ENCODE assay signal across 9 cellular contexts in the genomic region with DNA sequence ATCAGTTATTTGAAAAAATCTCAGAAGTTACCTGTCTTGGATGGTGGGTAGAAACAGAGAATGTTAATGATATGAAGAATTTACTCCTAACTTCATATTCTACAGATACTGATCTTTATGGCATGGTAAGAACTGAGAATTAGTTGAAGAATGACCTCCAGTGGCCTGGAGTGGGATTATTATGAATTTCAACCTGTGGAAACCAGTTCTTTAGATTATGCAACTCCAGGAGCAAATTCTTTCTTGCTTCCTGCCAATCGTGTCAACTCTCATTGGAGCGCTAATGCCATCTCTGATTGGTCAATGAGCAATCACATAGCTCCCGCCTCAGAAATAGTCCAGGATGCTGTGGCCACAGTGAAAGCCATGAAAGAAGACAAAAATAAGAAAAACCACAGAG. TPM values are rescaled to one million over a fixed set of nuclear protein-coding genes. Genes with fewer than 3 reads are reported as not detected.
DNase-seq lines count a peak whose midpoint lies in the region; ATAC-seq, FAIRE-seq and TF ChIP-seq lines count a peak whose summit lies in the region.
"Had no signal": no experiment of that assay in that cellular context is flagged by ENCODE, and none has a peak within 500 bp of the region (broad histone marks: within the 10 kb centered on the region; RNA-seq: fewer than 3 reads in every experiment).

No MANE protein-coding gene starts in this region.

- H3K4me2 ChIP-seq in MM.1S (ENCODE audit: low read depth, low read length) (0 out of 2 replicates have a peak overlapping the region, but pooled peaks have one; percentile 12), astrocyte (ENCODE audit: low read length) (no peak overlapping the region)

- intact Hi-C loops in right lobe of liver (cut with DNase I), result no loop called here

- H3K27ac ChIP-seq in MM.1S (ENCODE audit: low read length), result peak overlapping the region; percentile 14; the same call in 1 of the 2 replicates
- no peak overlapping the region for H3K27ac ChIP-seq in astrocyte (ENCODE audit: low read depth, low read length)
- no peak overlapping the region for H3K27ac ChIP-seq in right lobe of liver
- H3K27ac ChIP-seq: SK-N-MC had no signal

- no peaks in the 10 kb centered on the region for H3K36me3 ChIP-seq in MM.1S (replicated peaks; ENCODE audit: insufficient read depth, low read length)
- H3K36me3 ChIP-seq in astrocyte (ENCODE audit: insufficient read depth, low read length), result no peaks in the 10 kb centered on the region
- no peaks in the 10 kb centered on the region for H3K36me3 ChIP-seq in right lobe of liver

- peaks cover 8% of the 10 kb centered on the region; the same call in 1 of the 2 replicates for H3F3A ChIP-seq in MM.1S (ENCODE audit: insufficient read depth, low read length)

- DNase-seq in NCI-H1417 (lab: John Stamatoyannopoulos, UW) (peak; percentile 25 to 76 (median 41)), NCI-H1417 treated with DMSO at 0.1 percent for 48 hours (lab: John Stamatoyannopoulos, UW) (no peak), MM.1S (no peak), astrocyte (ENCODE audit: low read depth) (peak; percentile 12), right lobe of liver (no peak)

- no peaks in the 10 kb centered on the region for H3K9me2 ChIP-seq in MM.1S (replicated peaks; ENCODE audit: insufficient read depth, low read length)

- no peak overlapping the region for H3K4me3 ChIP-seq in MM.1S (ENCODE audit: low read length)
- no peak overlapping the region for H3K4me3 ChIP-seq in astrocyte (ENCODE audit: insufficient read depth, low read depth, low read length)
- H3K4me3 ChIP-seq in right lobe of liver, result no peak overlapping the region
- H3K4me3 ChIP-seq: SK-N-MC had no signal

- TF ChIP-seq POLR2A in right lobe of liver (IDR thresholded peaks at IDR 0.05), result no peak

- H3K27me3 ChIP-seq in MM.1S (replicated peaks; ENCODE audit: insufficient read depth, low read length) (no peaks in the 10 kb centered on the region), astrocyte (ENCODE audit: insufficient read depth, low read length) (no peaks in the 10 kb centered on the region), right lobe of liver (no peaks in the 10 kb centered on the region)

- peaks cover 11% of the 10 kb centered on the region for H3K36me3 Mint-ChIP-seq in astrocyte (ENCODE audit: low read depth, unreplicated experiment)

- peak; percentile 34 for TF ChIP-seq CTCF in MM.1S (IDR thresholded peaks at IDR 0.05; ENCODE audit: low read length)
- TF ChIP-seq CTCF in astrocyte (IDR thresholded peaks at IDR 0.05; ENCODE audit: insufficient read depth, low read depth, low read length), result no peak
- TF ChIP-seq CTCF in right lobe of liver (IDR thresholded peaks at IDR 0.05), result peak; percentile 36 to 72 (median 52)

- 14% methylated on average over 3 of the region's 3 CpGs for WGBS in right lobe of liver (ENCODE audit: insufficient coverage, low coverage, low lambda C conversion rate, missing lambda C conversion rate)

- ATAC-seq in right lobe of liver (peak; percentile 90 to 98 (median 97)), HG03175 (IDR thresholded peaks at IDR 0.05; ENCODE audit: unreplicated experiment) (no peak), HG02610 (IDR thresholded peaks at IDR 0.05; ENCODE audit: unreplicated experiment) (no peak), GM18519 (IDR thresholded peaks at IDR 0.05; ENCODE audit: low FRiP score, unreplicated experiment) (no peak)

- H3K4me1 ChIP-seq in MM.1S (ENCODE audit: low read length), result peaks cover 30% of the 10 kb centered on the region
- H3K4me1 ChIP-seq in astrocyte (ENCODE audit: insufficient read depth, low read length), result no peaks in the 10 kb centered on the region
- H3K4me1 ChIP-seq in right lobe of liver, result no peaks in the 10 kb centered on the region

- no peaks in the 10 kb centered on the region for H3K79me2 ChIP-seq in MM.1S (ENCODE audit: low read length)
- no peaks in the 10 kb centered on the region for H3K79me2 ChIP-seq in astrocyte (ENCODE audit: insufficient read depth, low read length)

- H3K9me3 ChIP-seq in MM.1S (replicated peaks; ENCODE audit: insufficient read depth, low read length), result no peaks in the 10 kb centered on the region
- H3K9me3 ChIP-seq in astrocyte (ENCODE audit: insufficient read depth, low read depth, low read length), result no peaks in the 10 kb centered on the region
- H3K9me3 ChIP-seq in right lobe of liver, result no peaks in the 10 kb centered on the region

- H3K27ac Mint-ChIP-seq in astrocyte (ENCODE audit: unreplicated experiment), result no peak overlapping the region

- H3K27me3 Mint-ChIP-seq in astrocyte (ENCODE audit: low read depth, unreplicated experiment), result no peaks in the 10 kb centered on the region

- H3K9me3 Mint-ChIP-seq in astrocyte (ENCODE audit: unreplicated experiment), result peaks cover 2% of the 10 kb centered on the region

- no peaks in the 10 kb centered on the region for H3K4me1 Mint-ChIP-seq in astrocyte (ENCODE audit: low read depth, unreplicated experiment)

- H3K4me3 Mint-ChIP-seq in astrocyte (ENCODE audit: unreplicated experiment), result no peak overlapping the region

- H4K20me1 ChIP-seq in MM.1S (ENCODE audit: insufficient read depth, low read length) (no peaks in the 10 kb centered on the region), astrocyte (ENCODE audit: insufficient read depth, low read length) (no peaks in the 10 kb centered on the region)

- H3K9ac ChIP-seq in MM.1S (ENCODE audit: low read length), result no peak overlapping the region
- no peak overlapping the region for H3K9ac ChIP-seq in astrocyte (ENCODE audit: low read length)

- FAIRE-seq in astrocyte (lab: Jason Lieb, UNC), result no peak

- H2AFZ ChIP-seq in MM.1S (ENCODE audit: low read length) (no peak overlapping the region), astrocyte (ENCODE audit: low read depth, low read length) (no peak overlapping the region)

RNA-seq across cellular contexts. Expression of a gene that starts 40.6 kb away (rescaled TPM):
- total RNA-seq in astrocyte (33.7 and 39.2 TPM in 2 replicates), right lobe of liver (10 to 100 TPM; 10.8 to 16.3 (median 12.8) TPM)

Comparison
In these comparisons a context has a peak if more than half of its experiments do, and no peak if none do; other contexts are left out.
1. DNase-seq: peak in NCI-H1417 (3 of 3) and astrocyte (single experiment); none in NCI-H1417 treated with DMSO at 0.1 percent for 48 hours (single experiment), MM.1S (single experiment) and right lobe of liver (0 of 3).
2. ATAC-seq: peak in right lobe of liver (4 of 4); none in HG03175 (single experiment), HG02610 (single experiment) and GM18519 (single experiment).